ENCODE assay signal across 12 cellular contexts in the genomic region with DNA sequence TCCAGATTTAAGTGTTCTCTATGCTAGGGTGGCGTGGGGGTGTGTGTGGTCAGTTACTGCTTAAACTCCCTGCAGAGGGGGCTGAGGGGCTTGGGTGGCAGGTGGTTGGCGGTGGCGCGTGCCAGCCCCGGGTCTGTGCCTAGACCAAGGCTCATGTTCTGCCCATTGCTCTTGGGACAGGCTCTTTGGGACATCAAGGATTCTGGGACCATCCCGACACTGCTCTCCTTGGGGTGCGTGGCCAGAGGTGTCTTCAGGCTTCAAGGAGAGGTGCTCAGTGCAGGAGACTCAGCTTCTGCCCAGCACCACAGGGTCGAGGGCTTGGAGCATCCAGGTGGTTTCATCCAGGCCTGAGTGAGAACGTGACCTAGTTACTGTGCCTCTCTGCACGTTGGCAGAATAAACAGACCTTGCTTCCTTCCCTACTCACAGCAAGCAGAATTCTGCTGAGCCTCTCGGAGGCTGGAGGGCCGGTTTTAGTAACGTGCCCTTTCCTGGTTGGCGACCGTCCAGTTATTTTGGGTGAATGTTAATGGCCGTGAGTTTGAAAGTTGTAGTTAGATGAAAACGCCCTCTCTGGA. TPM values are rescaled to one million over a fixed set of nuclear protein-coding genes. Genes with fewer than 3 reads are reported as not detected.
A peak's percentile ranks its signal among the peaks of the same experiment; 100 is the strongest.
DNase-seq lines count a peak whose midpoint lies in the region; ATAC-seq and TF ChIP-seq lines count a peak whose summit lies in the region.
"Had no signal": no experiment of that assay in that cellular context is flagged by ENCODE, and none has a peak within 500 bp of the region (broad histone marks: within the 10 kb centered on the region; RNA-seq: fewer than 3 reads in every experiment).

No MANE protein-coding gene starts in this region.

- H3K27ac Mint-ChIP-seq in CD8-positive, alpha-beta T cell: peak overlapping the region; percentile 30
- H3K27ac Mint-ChIP-seq in natural killer cell treated with Interleukin-12 subunit alpha and Interleukin-12 subunit beta and Interleukin-15 and Interleukin-18, amount 100 ng/mL, for 72 hours: no peak overlapping the region
- H3K27ac Mint-ChIP-seq in activated naive CD4-positive, alpha-beta T cell treated with anti-CD3 and anti-CD28 coated beads, Interleukin-2, amount 10 ng/mL, durations not matched to agents 7 days and 5 days: no peak overlapping the region

- in situ Hi-C loops in gastrocnemius medialis (cut with MboI; ENCODE audit: low sequenced_read_pairs in 4 of 4): no loop called here

- no peak for ATAC-seq in CD8-positive, alpha-beta T cell
- ATAC-seq in natural killer cell treated with Interleukin-12 subunit alpha and Interleukin-12 subunit beta and Interleukin-15 and Interleukin-18, amount 100 ng/mL, for 72 hours: peak; percentile 24 to 36
- ATAC-seq in HG02840 (IDR thresholded peaks at IDR 0.05; ENCODE audit: low FRiP score, unreplicated experiment) (no peak), HG03565 (IDR thresholded peaks at IDR 0.05; ENCODE audit: unreplicated experiment) (no peak), gastrocnemius medialis (no peak)

- no peaks in the 10 kb centered on the region for H3K36me3 Mint-ChIP-seq in CD8-positive, alpha-beta T cell
- no peaks in the 10 kb centered on the region for H3K36me3 Mint-ChIP-seq in natural killer cell treated with Interleukin-12 subunit alpha and Interleukin-12 subunit beta and Interleukin-15 and Interleukin-18, amount 100 ng/mL, for 72 hours
- no peaks in the 10 kb centered on the region for H3K36me3 Mint-ChIP-seq in activated naive CD4-positive, alpha-beta T cell treated with anti-CD3 and anti-CD28 coated beads, Interleukin-2, amount 10 ng/mL, durations not matched to agents 7 days and 5 days

- CTCF ChIA-PET in CD8-positive, alpha-beta T cell (lab: Charles Lee): no interaction called here
- CTCF ChIA-PET in activated naive CD4-positive, alpha-beta T cell treated with anti-CD3 and anti-CD28 coated beads, Interleukin-2, amount 10 ng/mL, durations not matched to agents 7 days and 5 days (lab: Charles Lee): no interaction called here

- no peaks in the 10 kb centered on the region for H3K27me3 Mint-ChIP-seq in CD8-positive, alpha-beta T cell (ENCODE audit: low read depth)
- H3K27me3 Mint-ChIP-seq in natural killer cell treated with Interleukin-12 subunit alpha and Interleukin-12 subunit beta and Interleukin-15 and Interleukin-18, amount 100 ng/mL, for 72 hours: no peaks in the 10 kb centered on the region
- H3K27me3 Mint-ChIP-seq in activated naive CD4-positive, alpha-beta T cell treated with anti-CD3 and anti-CD28 coated beads, Interleukin-2, amount 10 ng/mL, durations not matched to agents 7 days and 5 days: no peaks in the 10 kb centered on the region

- DNase-seq in CD8-positive, alpha-beta T cell: peak in 1 of 7 experiments; percentile 44
- DNase-seq in NCI-H1092 treated with DMSO at 0.1 percent for 48 hours (lab: John Stamatoyannopoulos, UW): peak; percentile 19
- peak in 2 of 10 donors; percentile 25 to 87 for DNase-seq in dorsolateral prefrontal cortex
- DNase-seq in natural killer cell treated with Interleukin-12 subunit alpha and Interleukin-12 subunit beta and Interleukin-15 and Interleukin-18, amount 100 ng/mL, for 72 hours (ENCODE audit: low spot score): no peak
- DNase-seq in activated naive CD4-positive, alpha-beta T cell treated with anti-CD3 and anti-CD28 coated beads, Interleukin-2, amount 10 ng/mL, durations not matched to agents 7 days and 5 days: no peak
- no peak for DNase-seq in gastrocnemius medialis
- DNase-seq: amniotic stem cell; NK-92 treated with Interleukin-12 subunit alpha and Interleukin-12 subunit beta, amount 100 ng/mL, for 24 hours; stimulated activated CD4-positive, alpha-beta T cell treated with anti-CD3 and anti-CD28 coated beads, Interleukin-2, amount 100 ng/mL, for 24 hours; T-helper 1 cell had no signal

- H3K27me3 ChIP-seq in CD8-positive, alpha-beta T cell (ENCODE audit: insufficient read depth, low read length): no peaks in the 10 kb centered on the region
- H3K27me3 ChIP-seq in dorsolateral prefrontal cortex (no peaks in the 10 kb centered on the region), gastrocnemius medialis (no peaks in the 10 kb centered on the region)

- H3K9me3 Mint-ChIP-seq in CD8-positive, alpha-beta T cell: peaks cover 8% of the 10 kb centered on the region
- no peaks in the 10 kb centered on the region for H3K9me3 Mint-ChIP-seq in natural killer cell treated with Interleukin-12 subunit alpha and Interleukin-12 subunit beta and Interleukin-15 and Interleukin-18, amount 100 ng/mL, for 72 hours
- H3K9me3 Mint-ChIP-seq in activated naive CD4-positive, alpha-beta T cell treated with anti-CD3 and anti-CD28 coated beads, Interleukin-2, amount 10 ng/mL, durations not matched to agents 7 days and 5 days: peaks cover 9% of the 10 kb centered on the region

- no peaks in the 10 kb centered on the region for H3K36me3 ChIP-seq in CD8-positive, alpha-beta T cell (ENCODE audit: insufficient read depth, low read length)
- no peaks in the 10 kb centered on the region for H3K36me3 ChIP-seq in gastrocnemius medialis

- peaks cover 4% of the 10 kb centered on the region for H3K9me3 ChIP-seq in CD8-positive, alpha-beta T cell (ENCODE audit: low read length)
- no peaks in the 10 kb centered on the region for H3K9me3 ChIP-seq in gastrocnemius medialis

- H3K4me3 Mint-ChIP-seq in CD8-positive, alpha-beta T cell: no peak overlapping the region
- H3K4me3 Mint-ChIP-seq in natural killer cell treated with Interleukin-12 subunit alpha and Interleukin-12 subunit beta and Interleukin-15 and Interleukin-18, amount 100 ng/mL, for 72 hours: no peak overlapping the region
- no peak overlapping the region for H3K4me3 Mint-ChIP-seq in activated naive CD4-positive, alpha-beta T cell treated with anti-CD3 and anti-CD28 coated beads, Interleukin-2, amount 10 ng/mL, durations not matched to agents 7 days and 5 days

- no peak overlapping the region for H3K27ac ChIP-seq in CD8-positive, alpha-beta T cell (ENCODE audit: low read depth, low read length)
- H3K27ac ChIP-seq in dorsolateral prefrontal cortex: peak overlapping the region in 34 of 59 donors; percentile 1 to 95 (median 40)
- no peak overlapping the region for H3K27ac ChIP-seq in gastrocnemius medialis

- POLR2A ChIA-PET in CD8-positive, alpha-beta T cell (lab: Charles Lee): interaction anchor here (0.6 kb wide), 1 partner anchor 37 kb away, joined by 3 read pairs; no protein-coding TSS in a partner anchor

- intact Hi-C loops in CD8-positive, alpha-beta T cell (cut with DNase I, micrococcal nuclease): no loop called here
- intact Hi-C loops in dorsolateral prefrontal cortex (cut with DNase I) (loop anchor here in 1 of 2 donors (5.0 kb wide), 1 partner anchor 37 kb away; no protein-coding TSS in a partner anchor), gastrocnemius medialis (cut with DNase I; ENCODE audit: low total_unique reads) (no loop called here)

- peaks cover 36% of the 10 kb centered on the region for H3K4me1 Mint-ChIP-seq in CD8-positive, alpha-beta T cell (ENCODE audit: low read depth)
- H3K4me1 Mint-ChIP-seq in natural killer cell treated with Interleukin-12 subunit alpha and Interleukin-12 subunit beta and Interleukin-15 and Interleukin-18, amount 100 ng/mL, for 72 hours (ENCODE audit: low read depth in 2 of 2): peaks cover 9 to 27% of the 10 kb centered on the region in 2 donors
- H3K4me1 Mint-ChIP-seq in activated naive CD4-positive, alpha-beta T cell treated with anti-CD3 and anti-CD28 coated beads, Interleukin-2, amount 10 ng/mL, durations not matched to agents 7 days and 5 days: no peaks in the 10 kb centered on the region

- no peak for TF ChIP-seq POLR2A in gastrocnemius medialis (IDR thresholded peaks at IDR 0.05)

- H3K4me3 ChIP-seq in CD8-positive, alpha-beta T cell (ENCODE audit: low read depth, low read length): no peak overlapping the region
- H3K4me3 ChIP-seq in dorsolateral prefrontal cortex (peak overlapping the region in 30 of 59 donors; percentile 2 to 44 (median 24)), gastrocnemius medialis (no peak overlapping the region)

- H3K4me1 ChIP-seq in CD8-positive, alpha-beta T cell (ENCODE audit: insufficient read depth, low read length): no peaks in the 10 kb centered on the region
- H3K4me1 ChIP-seq in gastrocnemius medialis: no peaks in the 10 kb centered on the region

- TF ChIP-seq CTCF in CD8-positive, alpha-beta T cell (IDR thresholded peaks at IDR 0.05): no peak
- TF ChIP-seq CTCF in dorsolateral prefrontal cortex (IDR thresholded peaks at IDR 0.05 in 54 of 56, conservative IDR thresholded peaks at IDR 0.05 in 2 of 56; ENCODE audit: low read depth in 1 of 56, partially characterized antibody in 56 of 56) (no peak), gastrocnemius medialis (IDR thresholded peaks at IDR 0.05 in 4 of 5, conservative IDR thresholded peaks at IDR 0.05 in 1 of 5) (no peak)

RNA-seq across cellular contexts. Expression of a gene that starts 39.9 kb away (rescaled TPM):
- 10 to 100 TPM; 24.6 to 25.7 TPM for total RNA-seq in CD8-positive, alpha-beta T cell
- total RNA-seq in dorsolateral prefrontal cortex: 100 to 1,000 TPM in 100 of 120 experiments, 10 to 100 TPM in 20; 43.3 to 181 (median 128) TPM
- total RNA-seq in natural killer cell treated with Interleukin-12 subunit alpha and Interleukin-12 subunit beta and Interleukin-15 and Interleukin-18, amount 100 ng/mL, for 72 hours: 10 to 100 TPM; 16.3 to 36.9 TPM
- total RNA-seq in gastrocnemius medialis: 1 to 10 TPM in 3 of 4 donors, under 1 TPM in 1; 0.55 to 2.2 (median 1.5) TPM

Comparison
In these comparisons a context has a peak if more than half of its experiments do, and no peak if none do; other contexts are left out.
1. ATAC-seq: peak in natural killer cell treated with Interleukin-12 subunit alpha and Interleukin-12 subunit beta and Interleukin-15 and Interleukin-18, amount 100 ng/mL, for 72 hours (2 of 2); none in CD8-positive, alpha-beta T cell (single experiment), HG02840 (single experiment), HG03565 (single experiment) and gastrocnemius medialis (0 of 2).
2. H3K27ac ChIP-seq: peak in dorsolateral prefrontal cortex (34 of 59); none in CD8-positive, alpha-beta T cell (single experiment) and gastrocnemius medialis (0 of 4).
3. H3K4me3 ChIP-seq: peak in dorsolateral prefrontal cortex (30 of 59); none in CD8-positive, alpha-beta T cell (single experiment) and gastrocnemius medialis (0 of 4).
4. RNA of a gene that starts 39.9 kb away (total RNA-seq): 43.3 to 181 TPM in dorsolateral prefrontal cortex, 16.3 to 36.9 TPM in natural killer cell treated with Interleukin-12 subunit alpha and Interleukin-12 subunit beta and Interleukin-15 and Interleukin-18, amount 100 ng/mL, for 72 hours and 24.6 to 25.7 TPM in CD8-positive, alpha-beta T cell; 0.55 to 2.2 TPM in gastrocnemius medialis; every median in the first group is over 4 times any median in the second.